In genomic region chr4:88616275-88616996, GRCh38 we compare ENCODE assay signal across 16 cellular contexts. TPM values are rescaled to one million over a fixed set of nuclear protein-coding genes. Genes with fewer than 3 reads are reported as not detected.
DNase-seq lines count a peak whose midpoint lies in the region; ATAC-seq and TF ChIP-seq lines count a peak whose summit lies in the region.
"Had no signal": no experiment of that assay in that cellular context is flagged by ENCODE, and none has a peak within 500 bp of the region (broad histone marks: within the 10 kb centered on the region; RNA-seq: fewer than 3 reads in every experiment).

No MANE protein-coding gene starts in this region.

- no peak for TF ChIP-seq CTCF in upper lobe of right lung (IDR thresholded peaks at IDR 0.05)

- no peaks in the 10 kb centered on the region for H3K9me3 ChIP-seq in upper lobe of right lung
- H3K9me3 ChIP-seq: heart left ventricle, ovary had no signal

- DNase-seq in EH (ENCODE audit: low read depth): peak; percentile 95
- peak; percentile 21 for DNase-seq in NCI-H460 (ENCODE audit: extremely low read depth, low read depth)
- DNase-seq in fibroblast of gingiva (ENCODE audit: low read depth): peak; percentile 93
- peak; percentile 90 for DNase-seq in skeletal muscle cell (ENCODE audit: low read depth)
- DNase-seq in activated gamma-delta T cell (lab: John Stamatoyannopoulos, UW): no peak
- DNase-seq in upper lobe of right lung: no peak
- DNase-seq: activated CD4-positive, alpha-beta T cell treated with anti-CD3 and anti-CD28 coated beads for 36 hours; cerebellar nuclear complex; heart left ventricle; KBM-7; NCI-H2029; ovary; stimulated activated CD4-positive, alpha-beta T cell treated with anti-CD3 and anti-CD28 coated beads, Interleukin-4, amount 100 ng/mL, for 4 hours had no signal

- no peak overlapping the region for H3K4me3 ChIP-seq in skeletal muscle cell (ENCODE audit: low read depth, low read length)
- H3K4me3 ChIP-seq in upper lobe of right lung: no peak overlapping the region
- H3K4me3 ChIP-seq: GM12878, heart left ventricle, ovary had no signal

- ATAC-seq in GM19463 (IDR thresholded peaks at IDR 0.05; ENCODE audit: unreplicated experiment) (no peak), GM18868 (IDR thresholded peaks at IDR 0.05; ENCODE audit: unreplicated experiment) (no peak), upper lobe of right lung (no peak)
- ATAC-seq: activated CD4-positive, alpha-beta T cell treated with anti-CD3 and anti-CD28 coated beads for 36 hours; GM12878 had no signal

- intact Hi-C loops in upper lobe of right lung (cut with DNase I): no loop called here

- no peaks in the 10 kb centered on the region for H3K27me3 ChIP-seq in upper lobe of right lung
- H3K27me3 ChIP-seq: heart left ventricle, ovary had no signal

- peaks cover 27% of the 10 kb centered on the region for H3K4me1 ChIP-seq in upper lobe of right lung

- H3K36me3 ChIP-seq in upper lobe of right lung: no peaks in the 10 kb centered on the region
- H3K36me3 ChIP-seq: heart left ventricle, ovary had no signal

- no peak overlapping the region for H3K27ac ChIP-seq in upper lobe of right lung
- H3K27ac ChIP-seq: ovary had no signal

RNA-seq across cellular contexts. Expression of gene HERC3, which starts 24.2 kb away (rescaled TPM):
- 1.0 and 1.5 TPM in 2 replicates for total RNA-seq in NCI-H460 (2014; rRNA removed; shearing (Covaris generic))
- 0.99 and 1.7 TPM in 2 replicates for polyA plus RNA-seq in NCI-H460 (2014; cell fraction: nucleus; rRNA removed)
- total RNA-seq in upper lobe of right lung: 50.0 TPM

Comparison
In these comparisons a context has a peak if more than half of its experiments do, and no peak if none do; other contexts are left out.
1. DNase-seq: peak in EH (single experiment), NCI-H460 (single experiment), fibroblast of gingiva (single experiment) and skeletal muscle cell (single experiment); none in activated gamma-delta T cell (single experiment) and upper lobe of right lung (single experiment).
2. RNA of gene HERC3, which starts 24.2 kb away (total RNA-seq): 50.0 TPM in upper lobe of right lung (single experiment); 1.0 to 1.5 TPM in NCI-H460; every median in the first group is over 10 times any median in the second.